9 cellular contexts compared by ENCODE assay signal in the genomic region with DNA sequence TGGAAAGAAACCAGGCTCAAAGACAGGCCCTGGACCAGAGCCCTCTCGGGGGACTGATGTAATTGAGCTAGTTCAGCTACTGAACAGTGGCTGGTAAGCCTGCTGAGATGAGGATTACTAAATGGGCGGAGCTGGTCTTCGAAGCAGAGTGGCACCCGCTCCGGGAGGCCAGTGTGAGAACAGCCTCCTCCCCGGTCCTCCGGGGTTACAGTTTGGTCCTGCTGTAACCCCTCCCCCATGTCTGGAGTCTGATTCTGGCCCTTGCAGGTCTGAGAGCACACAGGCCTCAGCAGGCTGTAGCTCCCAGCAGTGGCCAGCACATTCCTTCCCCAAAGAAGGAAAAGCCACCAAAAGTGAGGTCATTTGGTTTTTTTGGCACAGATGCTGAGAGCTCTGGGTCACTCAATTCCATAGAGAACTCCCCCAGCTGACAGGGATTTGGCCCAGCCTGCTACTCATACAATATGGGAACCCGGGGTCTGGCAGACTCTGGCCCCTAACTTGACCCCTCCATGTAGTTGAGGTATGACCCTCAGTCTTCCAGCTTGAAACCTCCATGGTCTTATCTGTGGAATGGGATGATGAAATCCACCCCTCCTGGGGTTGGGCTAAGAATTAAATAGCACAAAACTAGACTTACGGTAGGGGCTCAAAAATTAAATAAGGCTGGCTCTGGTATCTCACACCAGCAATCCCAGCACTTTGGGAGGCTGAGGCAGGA. TPM values are rescaled to one million over a fixed set of nuclear protein-coding genes. Genes with fewer than 3 reads are reported as not detected.
DNase-seq lines count a peak whose midpoint lies in the region; ATAC-seq and TF ChIP-seq lines count a peak whose summit lies in the region.
"Had no signal": no experiment of that assay in that cellular context is flagged by ENCODE, and none has a peak within 500 bp of the region (broad histone marks: within the 10 kb centered on the region; RNA-seq: fewer than 3 reads in every experiment).

No MANE protein-coding gene starts in this region.

- H3K27ac ChIP-seq in trophoblast cell (ENCODE audit: low read depth, low read length) = peak overlapping the region; percentile 93

- ATAC-seq in HG03108 (IDR thresholded peaks at IDR 0.05; ENCODE audit: unreplicated experiment) (no peak), GM18517 (IDR thresholded peaks at IDR 0.05; ENCODE audit: unreplicated experiment) (no peak)

- H3K79me1 ChIP-seq in trophoblast cell (ENCODE audit: low read length) = peaks cover 33% of the 10 kb centered on the region

- H3K36me3 ChIP-seq in trophoblast cell (ENCODE audit: control insufficient read depth in 1 of 2, insufficient read depth in 2 of 2, low read length in 2 of 2) = peaks cover 5 to 33% of the 10 kb centered on the region in 2 experiments
- H3K36me3 ChIP-seq: HAP-1 had no signal

- DNase-seq in EL (peak; percentile 100), SK-N-DZ (ENCODE audit: low spot score) (peak; percentile 63), fibroblast of villous mesenchyme (ENCODE audit: low read depth) (peak; percentile 95), trophoblast cell (peak; percentile 90 to 91), cortex of kidney (lab: John Stamatoyannopoulos, UW) (no peak)
- DNase-seq in activated CD8-positive, alpha-beta memory T cell treated with anti-CD3 and anti-CD28 coated beads for 24 hours = no peak

- H3K4me2 ChIP-seq in trophoblast cell (ENCODE audit: low read length) = no peak overlapping the region

- H3K18ac ChIP-seq in trophoblast cell (ENCODE audit: low read length) = no peak overlapping the region

- peak overlapping the region; percentile 65 for H3K4ac ChIP-seq in trophoblast cell (ENCODE audit: low read depth, low read length)

- H3K4me1 ChIP-seq in trophoblast cell (ENCODE audit: control insufficient read depth in 1 of 2, insufficient read depth in 2 of 2, low read length in 2 of 2) = peaks cover 71 to 74% of the 10 kb centered on the region in 2 experiments

- no peak overlapping the region for H2AK5ac ChIP-seq in trophoblast cell (ENCODE audit: low read length)

- H3K4me3 ChIP-seq in fibroblast of villous mesenchyme (ENCODE audit: low read depth, low read length) (no peak overlapping the region), trophoblast cell (ENCODE audit: low read depth, low read length) (no peak overlapping the region)
- H3K4me3 ChIP-seq: HAP-1 had no signal

- no peak overlapping the region for H4K8ac ChIP-seq in trophoblast cell (ENCODE audit: low read depth, low read length)

- H3K14ac ChIP-seq in trophoblast cell (ENCODE audit: low read length) = no peak overlapping the region

- no peaks in the 10 kb centered on the region for H3K27me3 ChIP-seq in trophoblast cell (ENCODE audit: insufficient read depth, low read length)

- no peak overlapping the region for H2BK120ac ChIP-seq in trophoblast cell (ENCODE audit: insufficient read depth, low read length, poor library complexity)

- peak overlapping the region; percentile 80 for H4K91ac ChIP-seq in trophoblast cell (ENCODE audit: low read depth, low read length)

- H3K9ac ChIP-seq in trophoblast cell (ENCODE audit: low read length) = no peak overlapping the region

- peaks cover 47% of the 10 kb centered on the region for H3K79me2 ChIP-seq in trophoblast cell (ENCODE audit: control insufficient read depth, insufficient read depth, low read length, poor library complexity)

- H2AFZ ChIP-seq in trophoblast cell (ENCODE audit: insufficient read depth, low read length, poor library complexity) = no peak overlapping the region

- H2BK12ac ChIP-seq in trophoblast cell (ENCODE audit: low read length) = peak overlapping the region; percentile 24

- no peak for TF ChIP-seq CTCF in fibroblast of villous mesenchyme (IDR thresholded peaks at IDR 0.05; ENCODE audit: insufficient read depth, low read depth, low read length)

- H3K23ac ChIP-seq in trophoblast cell (ENCODE audit: low read length) = no peak overlapping the region

- H4K12ac ChIP-seq in trophoblast cell (ENCODE audit: low read depth, low read length) = no peak overlapping the region

- no peaks in the 10 kb centered on the region for H3K9me3 ChIP-seq in trophoblast cell (ENCODE audit: insufficient read depth, low read depth, low read length)
- H3K9me3 ChIP-seq: HAP-1 had no signal

- no CpG with 5 or more reads among the region's 9 CpGs for WGBS in trophoblast cell (ENCODE audit: extremely low coverage, insufficient coverage, insufficient read length)

- H2BK5ac ChIP-seq in trophoblast cell (ENCODE audit: low read depth, low read length, poor library complexity) = peak overlapping the region; percentile 44

RNA-seq across cellular contexts. Expression of a gene that starts 39.0 kb away (rescaled TPM):
- polyA plus RNA-seq in SK-N-DZ (2014; cell fraction: cytosol; rRNA removed) = 31.1 and 44.7 TPM in 2 replicates
- polyA plus RNA-seq in SK-N-DZ (2014; cell fraction: nucleus; rRNA removed) = 18.8 and 35.8 TPM in 2 replicates
- 768 and 1,023 TPM in 2 replicates for total RNA-seq in fibroblast of villous mesenchyme
- polyA plus RNA-seq in trophoblast cell (2013) = 427 and 440 TPM in 2 replicates

Comparison
In these comparisons a context has a peak if more than half of its experiments do, and no peak if none do; other contexts are left out.
1. DNase-seq: peak in EL (single experiment), SK-N-DZ (single experiment), fibroblast of villous mesenchyme (single experiment) and trophoblast cell (2 of 2); none in activated CD8-positive, alpha-beta memory T cell treated with anti-CD3 and anti-CD28 coated beads for 24 hours (single experiment) and cortex of kidney (single experiment).